ENCODE assay signal across 28 cellular contexts in the genomic region with DNA sequence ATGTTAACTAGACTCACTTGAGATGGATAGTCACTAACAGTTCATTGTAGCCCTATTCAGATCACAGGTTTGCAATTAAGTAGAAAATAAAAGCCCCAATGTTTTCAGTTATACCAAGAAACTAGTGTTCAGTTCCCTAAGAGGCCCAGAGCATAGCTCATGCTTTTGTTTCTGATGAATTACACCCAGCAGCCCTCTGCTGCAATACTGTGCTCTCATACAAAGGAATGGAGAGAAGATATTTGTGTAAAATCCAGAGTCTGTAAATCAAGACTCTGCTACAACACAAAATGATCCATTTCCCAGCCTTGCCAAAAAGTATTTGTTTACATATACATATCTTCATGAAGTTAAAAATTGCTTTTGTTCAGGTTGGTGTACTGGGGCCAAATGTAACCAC.
DNase-seq lines count a peak whose midpoint lies in the region; ATAC-seq, FAIRE-seq and TF ChIP-seq lines count a peak whose summit lies in the region.
"Had no signal": no experiment of that assay in that cellular context is flagged by ENCODE, and none has a peak within 500 bp of the region (broad histone marks: within the 10 kb centered on the region; RNA-seq: fewer than 3 reads in every experiment).

No MANE protein-coding gene starts in this region.

- no peak overlapping the region for H4K5ac ChIP-seq in H1 (ENCODE audit: insufficient read length, low read depth, low read length)

- H2BK20ac ChIP-seq in H1 (ENCODE audit: low read length): no peak overlapping the region

- no peaks in the 10 kb centered on the region for H3K79me1 ChIP-seq in H1 (ENCODE audit: low read depth, low read length)
- H3K79me1 ChIP-seq in mesenchymal stem cell (replicated peaks; ENCODE audit: low read length, poor library complexity, severe bottlenecking): no peaks in the 10 kb centered on the region

- H2BK12ac ChIP-seq in H1 (ENCODE audit: low read depth, low read length) (no peak overlapping the region), mesenchymal stem cell (ENCODE audit: low read length in 2 of 2) (no peak overlapping the region)

- H3K4me2 ChIP-seq in H1 (ENCODE audit: insufficient read depth in 1 of 2, low read depth in 2 of 2, low read length in 2 of 2) (no peak overlapping the region), mesenchymal stem cell (ENCODE audit: low read length, poor library complexity, severe bottlenecking) (no peak overlapping the region)

- no peak overlapping the region for H3K4me3 Mint-ChIP-seq in immature natural killer cell
- H3K4me3 Mint-ChIP-seq: activated CD8-positive, alpha-beta T cell treated with anti-CD3 and anti-CD28 coated beads, Interleukin-2, amount 10 ng/mL, durations not matched to agents 7 days and 5 days; CD4-positive, alpha-beta T cell; T-helper 17 cell had no signal

- H2BK5ac ChIP-seq in H1 (ENCODE audit: low read depth, low read length) (no peak overlapping the region), mesenchymal stem cell (ENCODE audit: low read depth, low read length, poor library complexity, severe bottlenecking) (no peak overlapping the region)

- H3K27ac ChIP-seq in H1 (ENCODE audit: low read depth, low read length) (no peak overlapping the region), mesenchymal stem cell (ENCODE audit: low read length, poor library complexity, severe bottlenecking) (no peak overlapping the region), upper lobe of left lung (no peak overlapping the region)
- H3K27ac ChIP-seq: dorsolateral prefrontal cortex, heart right ventricle, SK-N-MC, tibial artery had no signal

- DNase-seq in DMS114 treated with DMSO at 0.1 percent for 48 hours (lab: John Stamatoyannopoulos, UW; ENCODE audit: unreplicated experiment) (peak; percentile 38), SK-MEL-5 (ENCODE audit: low read depth, low spot score) (peak; percentile 94), H1 (ENCODE audit: low read depth in 1 of 2, low spot score in 2 of 2) (no peak), mesenchymal stem cell (peak; percentile 9), RPMI8226 (no peak), immature natural killer cell (no peak), upper lobe of left lung (no peak), occipital lobe (lab: John Stamatoyannopoulos, UW) (no peak)
- DNase-seq: activated CD4-positive, alpha-beta T cell treated with anti-CD3 and anti-CD28 coated beads for 1 hour; activated CD8-positive, alpha-beta T cell treated with anti-CD3 and anti-CD28 coated beads, Interleukin-2, amount 10 ng/mL, durations not matched to agents 7 days and 5 days; AML-193; CD4-positive, alpha-beta T cell; dorsolateral prefrontal cortex; EL; heart right ventricle; mammary epithelial cell; NCI-H1417; NCI-H2029 treated with DMSO at 0.1 percent for 48 hours; NCI-H69; small intestine; T-helper 17 cell; tibial artery had no signal

- no peak overlapping the region for H3K4me3 ChIP-seq in H1 (ENCODE audit: extremely low read depth in 1 of 4, insufficient read depth in 2 of 4, low read depth in 3 of 4, low read length in 4 of 4)
- no peak overlapping the region for H3K4me3 ChIP-seq in mesenchymal stem cell (ENCODE audit: insufficient read depth in 1 of 2, low read depth in 1 of 2, low read length in 2 of 2)
- H3K4me3 ChIP-seq in upper lobe of left lung: no peak overlapping the region
- H3K4me3 ChIP-seq: dorsolateral prefrontal cortex, heart right ventricle, K562, SK-N-MC, tibial artery had no signal

- H3K56ac ChIP-seq in H1 (replicated peaks; ENCODE audit: insufficient read length, low read depth, low read length): no peak overlapping the region

- H3K36me3 ChIP-seq in H1 (ENCODE audit: control insufficient read depth in 2 of 4, insufficient read depth in 4 of 4, low read length in 3 of 4): no peaks in the 10 kb centered on the region
- no peaks in the 10 kb centered on the region for H3K36me3 ChIP-seq in mesenchymal stem cell (ENCODE audit: control insufficient read depth in 1 of 2, insufficient read depth in 2 of 2, low read depth in 1 of 2, low read length in 2 of 2)
- no peaks in the 10 kb centered on the region for H3K36me3 ChIP-seq in upper lobe of left lung
- H3K36me3 ChIP-seq: heart right ventricle, tibial artery had no signal

- in situ Hi-C loops in SK-MEL-5 (cut with HindIII; ENCODE audit: low pct_unique_long_range_greater_than_20kb, low sequenced_read_pairs): no loop called here

- TF ChIP-seq POLR2A in H1 (IDR thresholded peaks at IDR 0.05; ENCODE audit: control extremely low read depth in 1 of 2, low read depth in 2 of 2, low read length in 2 of 2) (no peak), upper lobe of left lung (IDR thresholded peaks at IDR 0.05) (no peak)

- TF ChIP-seq CTCF in H1 (IDR thresholded peaks at IDR 0.05; ENCODE audit: control extremely low read depth in 1 of 3, insufficient read depth in 1 of 3, low read depth in 1 of 3, low read length in 3 of 3) (no peak), upper lobe of left lung (IDR thresholded peaks at IDR 0.05) (no peak)

- no peak overlapping the region for H3K14ac ChIP-seq in H1 (ENCODE audit: insufficient read length)
- H3K14ac ChIP-seq in mesenchymal stem cell (ENCODE audit: low read length in 2 of 2): no peak overlapping the region

- no peak for ATAC-seq in upper lobe of left lung (ENCODE audit: low FRiP score in 2 of 2)
- ATAC-seq: activated CD8-positive, alpha-beta T cell treated with anti-CD3 and anti-CD28 coated beads, Interleukin-2, amount 10 ng/mL, durations not matched to agents 7 days and 5 days; activated naive CD4-positive, alpha-beta T cell treated with anti-CD3 and anti-CD28 coated beads, Interleukin-2, amount 50 U/mL, for 72 hours; heart right ventricle; K562; T-helper 17 cell had no signal

- H3K9ac ChIP-seq in H1 (replicated peaks in 1 of 4; ENCODE audit: extremely low read depth in 1 of 4, low read depth in 3 of 4, low read length in 3 of 4): no peak overlapping the region
- H3K9ac ChIP-seq in mesenchymal stem cell (ENCODE audit: low read length): peak overlapping the region; percentile 82

- POLR2A ChIA-PET in H1 (lab: Charles Lee; ENCODE audit: partially characterized antibody): no interaction called here

- H2BK15ac ChIP-seq in H1 (ENCODE audit: low read length) (no peak overlapping the region), mesenchymal stem cell (ENCODE audit: low read depth, poor library complexity, severe bottlenecking) (no peak overlapping the region)

- H3K27ac Mint-ChIP-seq in immature natural killer cell: no peak overlapping the region
- H3K27ac Mint-ChIP-seq: activated CD8-positive, alpha-beta T cell treated with anti-CD3 and anti-CD28 coated beads, Interleukin-2, amount 10 ng/mL, durations not matched to agents 7 days and 5 days; activated naive CD4-positive, alpha-beta T cell treated with anti-CD3 and anti-CD28 coated beads, Interleukin-2, amount 50 U/mL, for 72 hours; activated T-helper 2 cell treated with anti-CD3 and anti-CD28 coated beads, Interferon-gamma antibody, Interleukin-2, Interleukin-4, amounts not matched to agents 10 μg/mL and 5 μg/mL and 100 μg/mL, durations not matched to agents 14 hours and 24 hours and 36 hours; CD4-positive, alpha-beta T cell; T-helper 17 cell had no signal

- H3K4ac ChIP-seq in H1 (replicated peaks; ENCODE audit: insufficient read length, low read depth, low read length) (no peak overlapping the region), mesenchymal stem cell (ENCODE audit: low read depth in 1 of 2, low read length in 2 of 2) (no peak overlapping the region)

- H3K9me3 Mint-ChIP-seq in immature natural killer cell: peaks cover 4 to 24% (median 6%) of the 10 kb centered on the region in 6 donors
- H3K9me3 Mint-ChIP-seq: activated naive CD4-positive, alpha-beta T cell treated with anti-CD3 and anti-CD28 coated beads, Interleukin-2, amount 50 U/mL, for 72 hours; activated T-helper 2 cell treated with anti-CD3 and anti-CD28 coated beads, Interferon-gamma antibody, Interleukin-2, Interleukin-4, amounts not matched to agents 10 μg/mL and 5 μg/mL and 100 μg/mL, durations not matched to agents 14 hours and 24 hours and 36 hours; CD4-positive, alpha-beta T cell had no signal

- H4K8ac ChIP-seq in H1 (ENCODE audit: extremely low read depth, insufficient read depth, low read length): no peak overlapping the region
- H4K8ac ChIP-seq in mesenchymal stem cell (ENCODE audit: low read length): no peak overlapping the region

- TF ChIP-seq RAD21 in H1 (IDR thresholded peaks at IDR 0.05 in 1 of 2, conservative IDR thresholded peaks at IDR 0.05 in 1 of 2; ENCODE audit: low read depth in 2 of 2, low read length in 2 of 2): no peak

- H3K4me1 ChIP-seq in H1 (replicated peaks in 1 of 4; ENCODE audit: control insufficient read depth in 3 of 4, insufficient read depth in 4 of 4, low read length in 3 of 4) (peaks cover 0 to 6% (median 1%) of the 10 kb centered on the region in 4 experiments; a peak in 1 of 7 replicates), mesenchymal stem cell (ENCODE audit: control insufficient read depth, insufficient read depth, low read depth, low read length) (no peaks in the 10 kb centered on the region), upper lobe of left lung (no peaks in the 10 kb centered on the region)
- H3K4me1 ChIP-seq: heart right ventricle had no signal

- FAIRE-seq in H1 (lab: Jason Lieb, UNC): no peak
- FAIRE-seq: GM12891, H54, K562, small intestine had no signal

- H3K18ac ChIP-seq in H1 (ENCODE audit: extremely low read depth, low read length): no peak overlapping the region
- H3K18ac ChIP-seq in mesenchymal stem cell (ENCODE audit: low read depth in 1 of 2, low read length in 2 of 2): no peak overlapping the region

- CTCF ChIA-PET in H1 (lab: Charles Lee; ENCODE audit: partially characterized antibody): interaction anchor here (0.8 to 1.3 kb wide), 3 partner anchors 23 to 956 kb away, joined by 3 to 6 read pairs (median 3); no protein-coding TSS in a partner anchor

- H2AK5ac ChIP-seq in H1 (ENCODE audit: low read depth, low read length) (no peak overlapping the region), mesenchymal stem cell (ENCODE audit: low read length, severe bottlenecking) (no peak overlapping the region)

- peaks cover 0 to 3% (median 0%) of the 10 kb centered on the region in 3 donors for H3K27me3 Mint-ChIP-seq in immature natural killer cell (ENCODE audit: low read depth in 3 of 3)
- H3K27me3 Mint-ChIP-seq: CD4-positive, alpha-beta T cell had no signal

- H2BK120ac ChIP-seq in H1 (replicated peaks; ENCODE audit: low read depth, low read length): no peak overlapping the region
- no peak overlapping the region for H2BK120ac ChIP-seq in mesenchymal stem cell (ENCODE audit: low read depth, low read length)

- no peak overlapping the region for H3K23ac ChIP-seq in H1 (ENCODE audit: insufficient read length)
- H3K23ac ChIP-seq in mesenchymal stem cell (ENCODE audit: low read length in 2 of 2): no peak overlapping the region

- no peak for TF ChIP-seq EP300 in H1 (IDR thresholded peaks at IDR 0.05; ENCODE audit: borderline replicate concordance in 1 of 2, low read depth in 2 of 2, low read length in 2 of 2)
- TF ChIP-seq EP300 in upper lobe of left lung (IDR thresholded peaks at IDR 0.05): no peak

- H4K91ac ChIP-seq in H1 (replicated peaks; ENCODE audit: insufficient read length, low read length) (no peak overlapping the region), mesenchymal stem cell (ENCODE audit: low read length) (no peak overlapping the region)

- no peaks in the 10 kb centered on the region for H4K20me1 ChIP-seq in H1 (replicated peaks in 1 of 2; ENCODE audit: control insufficient read depth in 1 of 2, insufficient read depth in 2 of 2, low read length in 2 of 2)

- H3K79me2 ChIP-seq in H1 (ENCODE audit: control insufficient read depth in 1 of 2, insufficient read depth in 2 of 2, low read length in 2 of 2): no peaks in the 10 kb centered on the region

- no peaks in the 10 kb centered on the region for H3K4me1 Mint-ChIP-seq in immature natural killer cell
- H3K4me1 Mint-ChIP-seq: T-helper 17 cell had no signal

- H2AFZ ChIP-seq in H1 (ENCODE audit: low read length) (0 out of 2 replicates have a peak overlapping the region, but pooled peaks have one; percentile 9), mesenchymal stem cell (ENCODE audit: low read depth, low read length) (no peak overlapping the region)

- H3K23me2 ChIP-seq in H1 (ENCODE audit: low read depth, low read length): no peaks in the 10 kb centered on the region

- H3K36me3 Mint-ChIP-seq in immature natural killer cell: no peaks in the 10 kb centered on the region
- H3K36me3 Mint-ChIP-seq: activated naive CD4-positive, alpha-beta T cell treated with anti-CD3 and anti-CD28 coated beads, Interleukin-2, amount 50 U/mL, for 72 hours had no signal

- H3K9me3 ChIP-seq in H1 (ENCODE audit: insufficient read depth in 2 of 2, low read depth in 1 of 2, low read length in 1 of 2) (no peaks in the 10 kb centered on the region), mesenchymal stem cell (ENCODE audit: control insufficient read depth, low read length) (no peaks in the 10 kb centered on the region), upper lobe of left lung (no peaks in the 10 kb centered on the region)
- H3K9me3 ChIP-seq: heart right ventricle, tibial artery had no signal

- H3K27me3 ChIP-seq in H1 (replicated peaks in 1 of 4; ENCODE audit: control insufficient read depth in 3 of 4, extremely low read depth in 1 of 4, insufficient read depth in 3 of 4, low read length in 3 of 4) (no peaks in the 10 kb centered on the region), mesenchymal stem cell (ENCODE audit: control insufficient read depth in 1 of 2, insufficient read depth in 1 of 2, low read length in 2 of 2) (no peaks in the 10 kb centered on the region), upper lobe of left lung (no peaks in the 10 kb centered on the region)
- H3K27me3 ChIP-seq: dorsolateral prefrontal cortex, heart right ventricle, tibial artery had no signal

Comparison
In these comparisons a context has a peak if more than half of its experiments do, and no peak if none do; other contexts are left out.
1. DNase-seq: peak in DMS114 treated with DMSO at 0.1 percent for 48 hours (single experiment), SK-MEL-5 (single experiment) and mesenchymal stem cell (single experiment); none in H1 (0 of 2), RPMI8226 (single experiment), immature natural killer cell (0 of 3), upper lobe of left lung (0 of 2) and occipital lobe (single experiment).